In the genomic region with DNA sequence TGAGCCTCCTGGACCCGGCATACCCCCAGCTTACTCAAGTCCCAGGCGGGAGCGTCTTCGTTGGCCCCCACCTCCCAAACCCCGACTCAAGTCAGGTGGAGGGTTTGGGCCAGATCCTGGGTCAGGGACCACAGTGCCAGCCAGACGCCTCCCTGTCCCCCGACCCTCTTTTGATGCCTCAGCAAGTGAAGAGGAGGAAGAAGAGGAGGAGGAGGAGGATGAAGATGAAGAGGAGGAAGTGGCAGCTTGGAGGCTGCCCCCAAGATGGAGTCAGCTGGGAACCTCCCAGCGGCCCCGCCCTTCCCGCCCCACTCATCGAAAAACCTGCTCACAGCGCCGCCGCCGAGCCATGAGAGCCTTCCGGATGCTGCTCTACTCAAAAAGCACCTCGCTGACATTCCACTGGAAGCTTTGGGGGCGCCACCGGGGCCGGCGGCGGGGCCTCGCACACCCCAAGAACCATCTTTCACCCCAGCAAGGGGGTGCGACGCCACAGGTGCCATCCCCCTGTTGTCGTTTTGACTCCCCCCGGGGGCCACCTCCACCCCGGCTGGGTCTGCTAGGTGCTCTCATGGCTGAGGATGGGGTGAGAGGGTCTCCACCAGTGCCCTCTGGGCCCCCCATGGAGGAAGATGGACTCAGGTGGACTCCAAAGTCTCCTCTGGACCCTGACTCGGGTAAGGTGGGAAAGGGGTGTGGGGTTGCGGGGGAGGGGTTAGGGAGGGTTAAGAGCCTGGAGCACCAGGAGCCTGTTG, we compare ENCODE assay signal across 9 cellular contexts. TPM values are rescaled to one million over a fixed set of nuclear protein-coding genes. Genes with fewer than 3 reads are reported as not detected.
DNase-seq lines count a peak whose midpoint lies in the region; ATAC-seq and TF ChIP-seq lines count a peak whose summit lies in the region.
"Had no signal": no experiment of that assay in that cellular context is flagged by ENCODE, and none has a peak within 500 bp of the region (broad histone marks: within the 10 kb centered on the region; RNA-seq: fewer than 3 reads in every experiment).

No MANE protein-coding gene starts in this region.

- H3K4me3 Mint-ChIP-seq in activated T-cell treated with anti-CD3 and anti-CD28 coated beads, Interleukin-2, amount 50 U/mL, for 24 hours = peak overlapping the region; percentile 96
- H3K4me3 Mint-ChIP-seq in stimulated activated memory B cell treated with anti-CD40 and anti-IgM and Interleukin-4, amounts not matched to agents 10 μg/mL and 1 μg/mL and 100 μg/mL, for 72 hours = peak overlapping the region; percentile 89

- H3K36me3 Mint-ChIP-seq in activated T-cell treated with anti-CD3 and anti-CD28 coated beads, Interleukin-2, amount 50 U/mL, for 24 hours (ENCODE audit: low read depth) = peaks cover 66% of the 10 kb centered on the region
- peaks cover 32% of the 10 kb centered on the region for H3K36me3 Mint-ChIP-seq in stimulated activated memory B cell treated with anti-CD40 and anti-IgM and Interleukin-4, amounts not matched to agents 10 μg/mL and 1 μg/mL and 100 μg/mL, for 72 hours

- peak overlapping the region; percentile 85 for H3K4me3 ChIP-seq in fibroblast of the aortic adventitia (ENCODE audit: low read depth, low read length)

- DNase-seq in activated T-cell treated with anti-CD3 and anti-CD28 coated beads, Interleukin-2, amount 50 U/mL, for 24 hours = no peak
- DNase-seq in activated T-cell treated with anti-CD3 and anti-CD28 coated beads, Interleukin-2, amount 50 U/mL, for 1 hour = no peak
- DNase-seq in fibroblast of the aortic adventitia (ENCODE audit: low read depth) = no peak
- no peak for DNase-seq in stimulated activated naive CD4-positive, alpha-beta T cell (lab: John Stamatoyannopoulos, UW)
- DNase-seq in activated CD8-positive, alpha-beta memory T cell treated with anti-CD3 and anti-CD28 coated beads, Interleukin-2, amount 50 U/mL, for 4 hours = no peak
- DNase-seq: NCI-H510A had no signal

- H3K9me3 Mint-ChIP-seq in activated T-cell treated with anti-CD3 and anti-CD28 coated beads, Interleukin-2, amount 50 U/mL, for 24 hours = no peaks in the 10 kb centered on the region
- H3K9me3 Mint-ChIP-seq in stimulated activated memory B cell treated with anti-CD40 and anti-IgM and Interleukin-4, amounts not matched to agents 10 μg/mL and 1 μg/mL and 100 μg/mL, for 72 hours = no peaks in the 10 kb centered on the region

- H3K4me1 Mint-ChIP-seq in activated T-cell treated with anti-CD3 and anti-CD28 coated beads, Interleukin-2, amount 50 U/mL, for 24 hours (ENCODE audit: low read depth) = peaks cover 59% of the 10 kb centered on the region
- peaks cover 59% of the 10 kb centered on the region for H3K4me1 Mint-ChIP-seq in stimulated activated memory B cell treated with anti-CD40 and anti-IgM and Interleukin-4, amounts not matched to agents 10 μg/mL and 1 μg/mL and 100 μg/mL, for 72 hours

- peak overlapping the region; percentile 87; the same call in 1 of the 2 replicates for H3K27ac ChIP-seq in VCaP

- TF ChIP-seq CTCF in VCaP (conservative IDR thresholded peaks at IDR 0.05) (no peak), fibroblast of the aortic adventitia (IDR thresholded peaks at IDR 0.05; ENCODE audit: insufficient read depth, low read length) (no peak)

- no peak for ATAC-seq in stimulated activated memory B cell treated with anti-CD40 and anti-IgM and Interleukin-4, amounts not matched to agents 10 μg/mL and 1 μg/mL and 100 μg/mL, for 72 hours
- no peak for ATAC-seq in GM21360 (IDR thresholded peaks at IDR 0.05; ENCODE audit: unreplicated experiment)

- no peaks in the 10 kb centered on the region for H3K27me3 Mint-ChIP-seq in activated T-cell treated with anti-CD3 and anti-CD28 coated beads, Interleukin-2, amount 50 U/mL, for 24 hours
- H3K27me3 Mint-ChIP-seq in stimulated activated memory B cell treated with anti-CD40 and anti-IgM and Interleukin-4, amounts not matched to agents 10 μg/mL and 1 μg/mL and 100 μg/mL, for 72 hours = no peaks in the 10 kb centered on the region

- H3K27ac Mint-ChIP-seq in activated T-cell treated with anti-CD3 and anti-CD28 coated beads, Interleukin-2, amount 50 U/mL, for 24 hours = peak overlapping the region; percentile 94
- peak overlapping the region; percentile 98 for H3K27ac Mint-ChIP-seq in stimulated activated memory B cell treated with anti-CD40 and anti-IgM and Interleukin-4, amounts not matched to agents 10 μg/mL and 1 μg/mL and 100 μg/mL, for 72 hours

RNA-seq across cellular contexts. Expression of a gene that starts 1.6 kb away (rescaled TPM):
- 14.6 and 60.4 TPM in 2 replicates for total RNA-seq in fibroblast of the aortic adventitia (ENCODE audit: low replicate concordance)

RNA-seq across cellular contexts. Expression of a gene that starts 4.7 kb away (rescaled TPM):
- 1.1 and 1.4 TPM in 2 replicates for total RNA-seq in fibroblast of the aortic adventitia (ENCODE audit: low replicate concordance)

RNA-seq across cellular contexts. Expression of a gene that starts 14.4 kb away (rescaled TPM):
- 10.1 and 14.5 TPM in 2 replicates for total RNA-seq in fibroblast of the aortic adventitia (ENCODE audit: low replicate concordance)

RNA-seq across cellular contexts. Expression of a gene that starts 16.1 kb away (rescaled TPM):
- 4.9 and 71.7 TPM in 2 replicates for total RNA-seq in fibroblast of the aortic adventitia (ENCODE audit: low replicate concordance)

RNA-seq across cellular contexts. Expression of a gene that starts 20.4 kb away (rescaled TPM):
- 32.3 and 127 TPM in 2 replicates for total RNA-seq in fibroblast of the aortic adventitia (ENCODE audit: low replicate concordance)
